Comparison of ENCODE assay signal across 26 cellular contexts in genomic region chr17:79529661-79530081, GRCh38.
"Had no signal": no experiment of that assay in that cellular context is flagged by ENCODE, and none has a peak within 500 bp of the region (broad histone marks: within the 10 kb centered on the region; RNA-seq: fewer than 3 reads in every experiment).

No MANE protein-coding gene starts in this region.

- H3K4me3 Mint-ChIP-seq: activated naive CD8-positive, alpha-beta T cell; central memory CD8-positive, alpha-beta T cell; immature natural killer cell; natural killer cell treated with Interleukin-12 subunit alpha and Interleukin-12 subunit beta and Interleukin-15 and Interleukin-18, amount 100 ng/mL, for 72 hours had no signal

- FAIRE-seq: bronchial epithelial cell, endothelial cell of umbilical vein, pancreas had no signal

- H3K36me3 Mint-ChIP-seq: activated naive CD8-positive, alpha-beta T cell; natural killer cell treated with Interleukin-12 subunit alpha and Interleukin-12 subunit beta and Interleukin-15 and Interleukin-18, amount 100 ng/mL, for 72 hours had no signal

- H3K27ac ChIP-seq: gastroesophageal sphincter, heart left ventricle, neutrophil, pancreas, suprapubic skin, tibial nerve, VCaP had no signal

- H3K4me3 ChIP-seq: gastroesophageal sphincter, heart left ventricle, mucosa of descending colon, pancreas, suprapubic skin, tibial nerve had no signal

- DNase-seq: activated CD4-positive, alpha-beta T cell treated with anti-CD3 and anti-CD28 coated beads for 4 hours; activated CD4-positive, alpha-beta T cell treated with anti-CD3 and anti-CD28 coated beads, Interleukin-2, amount 50 U/mL, for 4 hours; activated effector memory CD4-positive, alpha-beta T cell treated with Interleukin-2 at 50 U/mL for 16 hours; activated naive CD4-positive, alpha-beta T cell treated with Interleukin-2 at 50 U/mL for 16 hours; activated T-cell treated with anti-CD3 and anti-CD28 coated beads for 4 hours; anterior cingulate cortex; cortex of kidney; hypothalamus; immature natural killer cell; right cardiac atrium; stimulated activated CD4-positive, alpha-beta T cell treated with anti-CD3 and anti-CD28 coated beads, Interleukin-15, amount 100 ng/mL, for 24 hours; stimulated activated naive CD4-positive, alpha-beta T cell had no signal

- H3K27me3 ChIP-seq: pancreas had no signal

- H3K4me1 ChIP-seq: gastroesophageal sphincter, heart left ventricle, pancreas, suprapubic skin, tibial nerve had no signal

- H3K27ac Mint-ChIP-seq: activated naive CD8-positive, alpha-beta T cell; immature natural killer cell; natural killer cell treated with Interleukin-12 subunit alpha and Interleukin-12 subunit beta and Interleukin-15 and Interleukin-18, amount 100 ng/mL, for 72 hours had no signal

- ATAC-seq: gastroesophageal sphincter; heart left ventricle; left lobe of liver; mucosa of descending colon; natural killer cell treated with Interleukin-12 subunit alpha and Interleukin-12 subunit beta and Interleukin-15 and Interleukin-18, amount 100 ng/mL, for 72 hours; pancreas; right cardiac atrium had no signal

- H3K4me1 Mint-ChIP-seq: central memory CD8-positive, alpha-beta T cell; immature natural killer cell had no signal

- H3K36me3 ChIP-seq: gastroesophageal sphincter, heart left ventricle, neutrophil, pancreas, suprapubic skin, tibial nerve had no signal

- H3K9me3 ChIP-seq: gastroesophageal sphincter, heart left ventricle, mucosa of descending colon, neutrophil, pancreas, suprapubic skin, tibial nerve had no signal

- H3K9me3 Mint-ChIP-seq: central memory CD8-positive, alpha-beta T cell; natural killer cell treated with Interleukin-12 subunit alpha and Interleukin-12 subunit beta and Interleukin-15 and Interleukin-18, amount 100 ng/mL, for 72 hours had no signal
